In the genomic region with DNA sequence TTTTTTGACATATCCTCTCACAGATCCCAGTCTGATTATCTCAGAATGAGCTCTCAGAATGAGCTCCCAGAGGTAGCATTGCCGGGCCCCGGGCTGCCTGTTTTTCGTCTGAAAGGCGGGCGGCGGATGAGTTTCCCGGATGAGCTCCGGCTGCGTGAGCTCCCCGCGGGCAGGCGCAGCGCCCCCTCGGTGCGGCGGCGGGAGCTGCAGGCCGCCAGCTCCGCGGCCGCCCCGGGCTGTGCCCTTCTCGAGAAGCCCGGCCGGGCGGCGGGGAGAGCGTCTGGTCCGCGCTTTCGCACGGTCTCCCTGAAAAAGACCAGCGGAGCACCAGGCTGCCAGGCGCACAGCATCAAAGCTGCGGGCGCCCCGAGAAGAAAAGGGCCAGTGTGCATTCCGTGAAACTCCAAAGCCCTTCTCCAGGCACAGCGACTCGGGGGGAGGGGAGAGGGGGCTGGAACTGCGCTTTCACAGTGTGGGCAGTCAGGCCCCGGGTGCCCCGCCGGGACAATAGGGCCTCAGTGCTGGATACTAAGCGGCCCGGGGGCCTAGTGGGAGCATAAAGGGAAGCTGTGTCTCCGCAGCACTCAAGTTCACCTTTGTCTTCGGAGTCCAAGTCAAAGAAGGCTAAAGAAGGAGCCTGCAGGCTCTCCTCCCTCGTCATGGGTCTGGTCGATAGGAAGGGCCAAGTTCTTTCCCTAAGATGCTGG, we compare ENCODE assay signal across 8 cellular contexts. TPM values are rescaled to one million over a fixed set of nuclear protein-coding genes. Genes with fewer than 3 reads are reported as not detected.
DNase-seq lines count a peak whose midpoint lies in the region; ATAC-seq and TF ChIP-seq lines count a peak whose summit lies in the region.

No MANE protein-coding gene starts in this region.

- H3K9me3 ChIP-seq in WERI-Rb-1 (ENCODE audit: severe bottlenecking) (no peaks in the 10 kb centered on the region), mammary epithelial cell (replicated peaks; ENCODE audit: insufficient read depth, low read length) (no peaks in the 10 kb centered on the region)

- peak overlapping the region; percentile 97 for H3K4me2 ChIP-seq in mammary epithelial cell (ENCODE audit: insufficient read depth, low read depth, low read length)

- H3K27ac ChIP-seq in WERI-Rb-1 (peak overlapping the region; percentile 57), mammary epithelial cell (ENCODE audit: insufficient read depth, low read depth, low read length) (no peak overlapping the region)

- H3K36me3 ChIP-seq in WERI-Rb-1, result no peaks in the 10 kb centered on the region
- no peaks in the 10 kb centered on the region for H3K36me3 ChIP-seq in mammary epithelial cell (ENCODE audit: insufficient read depth, low read length)

- CTCF ChIA-PET in mammary epithelial cell (lab: Charles Lee; ENCODE audit: low non-redundant PET), result interaction anchor here (0.5 to 1.8 kb wide), 10 partner anchors 9 to 202 kb away, joined by 3 to 23 read pairs (median 5); a partner anchor contains a TSS

- 3% methylated on average over 31 of the region's 50 CpGs for WGBS in mammary epithelial cell (ENCODE audit: low coverage, missing lambda C conversion rate)

- in situ Hi-C loops in mammary epithelial cell (cut with MboI; ENCODE audit: low sequenced_read_pairs in 2 of 2), result no loop called here

- dilution Hi-C loops in mammary epithelial cell (cut with HindIII; ENCODE audit: low sequenced_read_pairs), result no loop called here

- intact Hi-C loops in mammary epithelial cell (cut with micrococcal nuclease), result no loop called here

- H3K79me2 ChIP-seq in mammary epithelial cell (ENCODE audit: insufficient read depth, low read length), result no peaks in the 10 kb centered on the region

- no peak overlapping the region for H3K9ac ChIP-seq in mammary epithelial cell (ENCODE audit: insufficient read depth, low read length)

- TF ChIP-seq CTCF in WERI-Rb-1 (IDR thresholded peaks at IDR 0.05; ENCODE audit: low read depth, low read length), result peak; percentile 83
- TF ChIP-seq CTCF in mammary epithelial cell (conservative IDR thresholded peaks at IDR 0.05 in 1 of 2, IDR thresholded peaks at IDR 0.05 in 1 of 2; ENCODE audit: extremely low read depth in 1 of 2, insufficient read depth in 1 of 2, low read depth in 1 of 2, low read length in 2 of 2), result peak; percentile 68 to 75

- H2AFZ ChIP-seq in mammary epithelial cell (ENCODE audit: low read depth, low read length), result peak overlapping the region; percentile 99

- no peaks in the 10 kb centered on the region for H4K20me1 ChIP-seq in mammary epithelial cell (ENCODE audit: insufficient read depth, low read length)

- ATAC-seq in HG02973 (IDR thresholded peaks at IDR 0.05; ENCODE audit: unreplicated experiment), result peak; percentile 94

- BruUV-seq in mammary epithelial cell (replicated peaks; lab: Mats Ljungman, UMichigan), result no TSS peak

- DNase-seq in NCI-H2029 (lab: John Stamatoyannopoulos, UW), result peak; percentile 28
- DNase-seq in NCI-H2029 treated with DMSO at 0.1 percent for 48 hours (lab: John Stamatoyannopoulos, UW), result no peak
- peak; percentile 28 for DNase-seq in NCI-H2107 (lab: John Stamatoyannopoulos, UW)
- peak; percentile 89 for DNase-seq in WERI-Rb-1
- DNase-seq in mammary epithelial cell, result peak; percentile 72
- DNase-seq in inferior parietal cortex (ENCODE audit: extremely low spot score), result peak; percentile 86
- peak; percentile 56 for DNase-seq in smooth muscle cell of the brain vasculature (ENCODE audit: low read depth, low spot score)

- no peaks in the 10 kb centered on the region for H3K27me3 ChIP-seq in WERI-Rb-1 (ENCODE audit: insufficient read depth, low read depth, severe bottlenecking)
- no peaks in the 10 kb centered on the region for H3K27me3 ChIP-seq in mammary epithelial cell (ENCODE audit: insufficient read depth, low read length)

- H3K4me3 ChIP-seq in WERI-Rb-1 (ENCODE audit: low read depth, low read length) (peak overlapping the region; percentile 62), mammary epithelial cell (replicated peaks in 1 of 3; ENCODE audit: insufficient read depth in 1 of 3, low read depth in 2 of 3, low read length in 3 of 3) (peak overlapping the region; percentile 50 to 63 (median 59))

- H3K4me1 ChIP-seq in mammary epithelial cell (ENCODE audit: insufficient read depth, low read length), result peaks cover 5% of the 10 kb centered on the region

RNA-seq across cellular contexts. Expression of a gene that starts 12.1 kb away (rescaled TPM):
- total RNA-seq in mammary epithelial cell, result 10 to 100 TPM in 1 of 2 donors, 1 to 10 TPM in 1; 5.5 to 23.8 TPM
- polyA plus RNA-seq in mammary epithelial cell, result 3.0 TPM
- 1.9 TPM for polyA minus RNA-seq in mammary epithelial cell
